ENCODE assay signal across 21 cellular contexts in the genomic region with DNA sequence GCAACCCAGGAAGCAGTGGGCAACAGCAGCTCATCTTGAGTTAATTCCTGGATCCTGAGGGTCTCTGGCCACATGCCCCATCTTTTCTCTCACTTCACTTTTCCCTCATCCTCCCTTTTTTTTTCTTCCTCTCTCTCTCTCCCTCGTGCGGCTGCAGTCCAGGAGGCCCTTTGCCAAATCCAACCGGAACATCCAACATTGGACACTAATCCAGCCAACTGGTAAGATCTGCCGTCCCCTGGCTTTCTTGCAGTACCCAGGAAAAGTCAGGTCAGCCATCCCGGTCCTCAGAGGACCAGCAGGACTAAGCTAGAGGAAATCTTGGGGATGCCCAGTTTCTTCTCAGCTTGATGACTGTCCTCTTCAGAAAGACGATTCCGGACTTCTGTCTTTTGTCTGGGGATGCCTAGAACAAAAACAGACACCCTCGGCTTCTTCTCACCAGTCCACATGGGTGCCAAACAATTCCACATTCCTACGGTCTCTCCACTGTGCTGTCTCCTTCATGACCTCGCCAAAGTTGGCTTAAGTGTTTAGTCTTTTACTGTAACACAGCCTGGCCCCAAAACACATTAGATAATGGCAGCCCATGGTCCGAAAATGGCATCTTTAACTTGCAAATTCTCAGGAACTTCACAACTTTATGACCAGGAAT.
"Had no signal": no experiment of that assay in that cellular context is flagged by ENCODE, and none has a peak within 500 bp of the region (broad histone marks: within the 10 kb centered on the region; RNA-seq: fewer than 3 reads in every experiment).

No MANE protein-coding gene starts in this region.

- H3K4me3 ChIP-seq: coronary artery, mucosa of descending colon, skin epidermis, thoracic aorta, upper lobe of right lung had no signal

- H3K27me3 Mint-ChIP-seq: activated naive CD8-positive, alpha-beta T cell treated with anti-CD3 and anti-CD28 coated beads, Interleukin-2, amount 10 ng/mL, durations not matched to agents 7 days and 5 days; brain; naive thymus-derived CD8-positive, alpha-beta T cell had no signal

- ATAC-seq: mucosa of descending colon; naive thymus-derived CD8-positive, alpha-beta T cell; upper lobe of right lung had no signal

- H3K27ac ChIP-seq: coronary artery, skin epidermis, thoracic aorta, upper lobe of right lung, WERI-Rb-1 had no signal

- FAIRE-seq: endometrium, kidney had no signal

- DNase-seq: activated CD4-positive, alpha-beta T cell treated with anti-CD3 and anti-CD28 coated beads for 1 hour; activated CD8-positive, alpha-beta memory T cell treated with anti-CD3 and anti-CD28 coated beads for 24 hours; activated CD8-positive, alpha-beta memory T cell treated with anti-CD3 and anti-CD28 coated beads, Interleukin-2, amount 50 U/mL, for 48 hours; activated effector memory CD4-positive, alpha-beta T cell treated with anti-CD3 and anti-CD28 coated beads, Interleukin-2, amount 50 U/mL, for 16 hours; activated naive CD8-positive, alpha-beta T cell treated with anti-CD3 and anti-CD28 coated beads, Interleukin-2, amount 10 ng/mL, durations not matched to agents 7 days and 5 days; activated T-cell treated with anti-CD3 and anti-CD28 coated beads, Interleukin-2, amount 50 U/mL, for 48 hours; central memory CD4-positive, alpha-beta T cell; erythroblast; foreskin melanocyte; kidney; mesenchymal stem cell; mucosa of descending colon; naive thymus-derived CD8-positive, alpha-beta T cell; retina; upper lobe of right lung; WERI-Rb-1 had no signal

- H3K4me1 ChIP-seq: upper lobe of right lung had no signal

- H3K9me3 ChIP-seq: mucosa of descending colon, upper lobe of right lung had no signal

- H3K4me3 Mint-ChIP-seq: activated naive CD8-positive, alpha-beta T cell treated with anti-CD3 and anti-CD28 coated beads, Interleukin-2, amount 10 ng/mL, durations not matched to agents 7 days and 5 days; brain had no signal

- H3K27me3 ChIP-seq: upper lobe of right lung had no signal

- H3K36me3 ChIP-seq: thoracic aorta, upper lobe of right lung, WERI-Rb-1 had no signal
